ENCODE assay signal across 11 cellular contexts in genomic region chr2:111176867-111177266, GRCh38.
"Had no signal": no experiment of that assay in that cellular context is flagged by ENCODE, and none has a peak within 500 bp of the region (broad histone marks: within the 10 kb centered on the region; RNA-seq: fewer than 3 reads in every experiment).

No MANE protein-coding gene starts in this region.

- ATAC-seq: activated CD8-positive, alpha-beta memory T cell treated with anti-CD3 and anti-CD28 coated beads, Interleukin-2, amount 10 ng/mL, durations not matched to agents 7 days and 5 days; foreskin keratinocyte; left colon had no signal

- DNase-seq: activated CD8-positive, alpha-beta memory T cell treated with anti-CD3 and anti-CD28 coated beads, Interleukin-2, amount 10 ng/mL, durations not matched to agents 7 days and 5 days; activated gamma-delta T cell treated with Interleukin-2 at 50 U/mL for 16 hours; activated naive CD8-positive, alpha-beta T cell treated with anti-CD3 and anti-CD28 coated beads, Interleukin-2, amount 10 ng/mL, durations not matched to agents 7 days and 5 days; activated T-cell treated with anti-CD3 and anti-CD28 coated beads, Interleukin-2, amount 50 U/mL, for 72 hours; anterior cingulate cortex; foreskin keratinocyte; immature natural killer cell; left colon; mesenchymal stem cell; nephron progenitor cell; T-helper 2 cell had no signal

- H3K4me1 ChIP-seq: foreskin keratinocyte had no signal

- H3K27ac ChIP-seq: foreskin keratinocyte had no signal
